25 cellular contexts compared by ENCODE assay signal in genomic region chr20:54820392-54820791, GRCh38.
"Had no signal": no experiment of that assay in that cellular context is flagged by ENCODE, and none has a peak within 500 bp of the region (broad histone marks: within the 10 kb centered on the region; RNA-seq: fewer than 3 reads in every experiment).

No MANE protein-coding gene starts in this region.

- H3K9me3 ChIP-seq: colonic mucosa, esophagus muscularis mucosa, esophagus squamous epithelium, gastrocnemius medialis, gastroesophageal sphincter, heart left ventricle, heart right ventricle had no signal

- H3K4me1 ChIP-seq: colonic mucosa, esophagus muscularis mucosa, esophagus squamous epithelium, foreskin keratinocyte, gastrocnemius medialis, gastroesophageal sphincter, heart left ventricle, heart right ventricle had no signal

- ATAC-seq: effector memory CD8-positive, alpha-beta T cell; esophagus mucosa; foreskin keratinocyte; gastrocnemius medialis; gastroesophageal sphincter; heart left ventricle; heart right ventricle had no signal

- H3K4me3 ChIP-seq: colonic mucosa, coronary artery, dorsolateral prefrontal cortex, esophagus muscularis mucosa, esophagus squamous epithelium, gastrocnemius medialis, gastroesophageal sphincter, heart left ventricle, heart right ventricle had no signal

- FAIRE-seq: endothelial cell of umbilical vein had no signal

- H3K27ac ChIP-seq: colonic mucosa, coronary artery, dorsolateral prefrontal cortex, epithelial cell of prostate, esophagus muscularis mucosa, esophagus squamous epithelium, foreskin keratinocyte, gastrocnemius medialis, gastroesophageal sphincter, heart left ventricle, heart right ventricle had no signal

- H3K27me3 ChIP-seq: colonic mucosa, esophagus muscularis mucosa, esophagus squamous epithelium, foreskin keratinocyte, gastrocnemius medialis, gastroesophageal sphincter, heart left ventricle, heart right ventricle had no signal

- DNase-seq: colonic mucosa; cortex of kidney; dermis blood vessel endothelial cell; dorsolateral prefrontal cortex; effector CD4-positive, alpha-beta T cell; effector CD8-positive, alpha-beta T cell; effector memory CD4-positive, alpha-beta T cell; effector memory CD8-positive, alpha-beta T cell; endodermal cell; erythroblast; esophagus squamous epithelium; foreskin fibroblast; foreskin keratinocyte; foreskin melanocyte; gastrocnemius medialis; glutamatergic neuron; head of caudate nucleus; heart left ventricle; heart right ventricle had no signal

- H3K36me3 ChIP-seq: colonic mucosa, esophagus muscularis mucosa, esophagus squamous epithelium, gastrocnemius medialis, gastroesophageal sphincter, heart left ventricle, heart right ventricle had no signal
